Comparison of ENCODE assay signal across 1 cellular context in genomic region chr3:196287405-196288140, GRCh38.
TF ChIP-seq lines count a peak whose summit lies in the region.

TSS of gene PCYT1A (minus strand) at chr3:196287726. CDS start at chr3:196270531, 17,195 bp downstream.

TF ChIP-seq in HEK293, 187 proteins besides CTCF, POLR2A, EP300 and RAD21 (continued from another document and continues in another):
- TF ChIP-seq HIC1 (tag by site-specific recombination; IDR thresholded peaks at IDR 0.05) (no peak), SP2 (tag by site-specific recombination; IDR thresholded peaks at IDR 0.05) (peak; percentile 91), ZNF239 (tag by site-specific recombination; IDR thresholded peaks at IDR 0.05) (no peak), KLF9 (tag by site-specific recombination; IDR thresholded peaks at IDR 0.05; ENCODE audit: low read depth) (peak; percentile 24; the same call in 1 of the 2 replicates), ZNF280C (tag by site-specific recombination; IDR thresholded peaks at IDR 0.05) (no peak), ZEB2 (tag by site-specific recombination; IDR thresholded peaks at IDR 0.05) (peak; percentile 90), ZBTB1 (tag by site-specific recombination; IDR thresholded peaks at IDR 0.05) (peak; percentile 84), ZNF169 (tag by site-specific recombination; IDR thresholded peaks at IDR 0.05) (no peak), SP7 (tag by site-specific recombination; IDR thresholded peaks at IDR 0.05) (peak; percentile 85), ZNF610 (tag by site-specific recombination; IDR thresholded peaks at IDR 0.05; ENCODE audit: borderline replicate concordance) (peak; percentile 49; the same call in 1 of the 2 replicates), ZXDB (tag by site-specific recombination; IDR thresholded peaks at IDR 0.05) (peak; percentile 89), ZFP37 (tag by site-specific recombination; IDR thresholded peaks at IDR 0.05) (peak; percentile 96), PATZ1 (tag by site-specific recombination; IDR thresholded peaks at IDR 0.05) (peak; percentile 74), ZNF274 (IDR thresholded peaks at IDR 0.05; ENCODE audit: low read length) (no peak), ZNF274 (tag by site-specific recombination; IDR thresholded peaks at IDR 0.05; ENCODE audit: borderline replicate concordance) (no peak), ZNF155 (tag by site-specific recombination; IDR thresholded peaks at IDR 0.05) (no peak), BCL11A (tag by site-specific recombination; IDR thresholded peaks at IDR 0.05; ENCODE audit: low read depth) (no peak), ZNF404 (tag by site-specific recombination; IDR thresholded peaks at IDR 0.05) (no peak), KLF1 (tag by site-specific recombination; IDR thresholded peaks at IDR 0.05) (0 out of 2 replicates have a peak, but pooled peaks have one; percentile 8), REST (tag by site-specific recombination; IDR thresholded peaks at IDR 0.05) (peak; percentile 21; the same call in 1 of the 2 replicates), ZSCAN23 (tag by site-specific recombination; IDR thresholded peaks at IDR 0.05) (no peak), ZNF23 (tag by site-specific recombination; IDR thresholded peaks at IDR 0.05; ENCODE audit: borderline replicate concordance) (no peak), ZNF248 (tag by site-specific recombination; IDR thresholded peaks at IDR 0.05) (no peak), GLIS2 (tag by site-specific recombination; IDR thresholded peaks at IDR 0.05) (peak; percentile 65), YY1 (tag by site-specific recombination; IDR thresholded peaks at IDR 0.05) (peak; percentile 65; the same call in 1 of the 2 replicates), ZBTB8A (tag by site-specific recombination; IDR thresholded peaks at IDR 0.05) (peak; percentile 87), ZNF658 (tag by site-specific recombination; IDR thresholded peaks at IDR 0.05) (no peak), ZIC2 (tag by site-specific recombination; IDR thresholded peaks at IDR 0.05) (no peak), ZNF596 (tag by site-specific recombination; IDR thresholded peaks at IDR 0.05) (no peak), ZNF629 (tag by site-specific recombination; IDR thresholded peaks at IDR 0.05) (peak; percentile 79), ZNF701 (tag by site-specific recombination; IDR thresholded peaks at IDR 0.05) (no peak), MEIS1 (CRISPR knock-in tag; IDR thresholded peaks at IDR 0.05; ENCODE audit: borderline replicate concordance) (no peak), ZBTB48 (tag by site-specific recombination; IDR thresholded peaks at IDR 0.05) (no peak; the same call in 1 of the 2 replicates), OSR2 (tag by site-specific recombination; IDR thresholded peaks at IDR 0.05) (peak; percentile 84), ZNF2 (tag by site-specific recombination; IDR thresholded peaks at IDR 0.05) (peak; percentile 92), ZNF18 (tag by site-specific recombination; IDR thresholded peaks at IDR 0.05) (peak; percentile 56; the same call in 1 of the 2 replicates), ZNF830 (tag by site-specific recombination; IDR thresholded peaks at IDR 0.05; ENCODE audit: low read depth) (no peak), ZNF530 (tag by site-specific recombination; IDR thresholded peaks at IDR 0.05; ENCODE audit: low read depth) (no peak), ZNF362 (tag by site-specific recombination; IDR thresholded peaks at IDR 0.05) (no peak), ZNF391 (tag by site-specific recombination; IDR thresholded peaks at IDR 0.05; ENCODE audit: borderline replicate concordance, low read depth) (no peak), ZNF707 (tag by site-specific recombination; IDR thresholded peaks at IDR 0.05) (no peak), KLF16 (tag by site-specific recombination; IDR thresholded peaks at IDR 0.05) (peak; percentile 87), ZNF580 (tag by site-specific recombination; IDR thresholded peaks at IDR 0.05) (peak; percentile 93), ZSCAN4 (tag by site-specific recombination; IDR thresholded peaks at IDR 0.05) (peak; percentile 20; the same call in 1 of the 2 replicates), ZNF747 (tag by site-specific recombination; IDR thresholded peaks at IDR 0.05) (no peak), ZNF521 (tag by site-specific recombination; IDR thresholded peaks at IDR 0.05) (no peak), ZNF394 (tag by site-specific recombination; IDR thresholded peaks at IDR 0.05; ENCODE audit: borderline replicate concordance) (no peak), ZNF449 (tag by site-specific recombination; IDR thresholded peaks at IDR 0.05) (0 out of 2 replicates have a peak, but pooled peaks have one; percentile 43), SP3 (tag by site-specific recombination; IDR thresholded peaks at IDR 0.05) (peak; percentile 58)
